28 cellular contexts compared by ENCODE assay signal in genomic region chr2:186493564-186494085, GRCh38. TPM values are rescaled to one million over a fixed set of nuclear protein-coding genes. Genes with fewer than 3 reads are reported as not detected.
DNase-seq lines count a peak whose midpoint lies in the region; ATAC-seq, FAIRE-seq and TF ChIP-seq lines count a peak whose summit lies in the region.
"Had no signal": no experiment of that assay in that cellular context is flagged by ENCODE, and none has a peak within 500 bp of the region (broad histone marks: within the 10 kb centered on the region; RNA-seq: fewer than 3 reads in every experiment).

No MANE protein-coding gene starts in this region.

- 94% methylated on average over 2 of the region's 2 CpGs for WGBS in HepG2 (ENCODE audit: low lambda C conversion rate)
- 95% methylated on average over 2 of the region's 2 CpGs for WGBS in right lobe of liver (ENCODE audit: insufficient coverage, low coverage, low lambda C conversion rate, missing lambda C conversion rate)
- 73 to 84% methylated on average over 2 of the region's 2 CpGs for WGBS in body of pancreas, 2 donors

- TF ChIP-seq CTCF in HepG2 (CRISPR knock-in tag; IDR thresholded peaks at IDR 0.05): no peak
- no peak for TF ChIP-seq CTCF in right lobe of liver (IDR thresholded peaks at IDR 0.05)
- TF ChIP-seq CTCF in body of pancreas (IDR thresholded peaks at IDR 0.05): no peak
- no peak for TF ChIP-seq CTCF in Caco-2 (IDR thresholded peaks at IDR 0.05; ENCODE audit: insufficient read depth in 1 of 2, low read depth in 1 of 2, low read length in 1 of 2, severe bottlenecking in 1 of 2, unreplicated experiment in 1 of 2)

- peaks cover 47% of the 10 kb centered on the region for H3K4me1 Mint-ChIP-seq in activated T-helper 17 cell treated with anti-CD3 and anti-CD28 coated beads, Interleukin-2, amount 50 U/mL, for 72 hours
- peaks cover 57 to 90% of the 10 kb centered on the region in 2 donors for H3K4me1 Mint-ChIP-seq in immature natural killer cell
- H3K4me1 Mint-ChIP-seq in stimulated activated naive CD8-positive, alpha-beta T cell treated with anti-CD3 and anti-CD28 coated beads, Interleukin-15, amount 100 ng/mL, for 72 hours: peaks cover 65% of the 10 kb centered on the region
- H3K4me1 Mint-ChIP-seq in Caco-2 (ENCODE audit: low read depth, unreplicated experiment): peaks cover 29% of the 10 kb centered on the region

- peaks cover 92% of the 10 kb centered on the region for H3K36me3 Mint-ChIP-seq in activated T-helper 17 cell treated with anti-CD3 and anti-CD28 coated beads, Interleukin-2, amount 50 U/mL, for 72 hours (ENCODE audit: low read depth)
- H3K36me3 Mint-ChIP-seq in immature natural killer cell (peaks cover 0 to 3% (median 3%) of the 10 kb centered on the region in 3 donors), Caco-2 (ENCODE audit: insufficient read depth, unreplicated experiment) (peaks cover 47% of the 10 kb centered on the region)

- H3K9me3 ChIP-seq in HepG2 (ENCODE audit: low read length) (no peaks in the 10 kb centered on the region), right lobe of liver (no peaks in the 10 kb centered on the region), body of pancreas (no peaks in the 10 kb centered on the region), Caco-2 (no peaks in the 10 kb centered on the region)
- H3K9me3 ChIP-seq: BLaER1, esophagus muscularis mucosa, gastroesophageal sphincter, pancreas had no signal

- H3K4me3 ChIP-seq in HepG2 (replicated peaks in 1 of 3; ENCODE audit: insufficient read depth in 1 of 3, low read depth in 2 of 3, low read length in 3 of 3) (no peak overlapping the region), right lobe of liver (no peak overlapping the region), body of pancreas (no peak overlapping the region), Caco-2 (ENCODE audit: low read depth, low read length) (no peak overlapping the region)
- H3K4me3 ChIP-seq: BLaER1, esophagus muscularis mucosa, gastroesophageal sphincter, lung, pancreas, SK-N-MC had no signal

- DNase-seq in HepG2 (ENCODE audit: low spot score) (no peak), right lobe of liver (no peak), immature natural killer cell (no peak), body of pancreas (no peak), Caco-2 (no peak)
- DNase-seq in stimulated activated naive CD8-positive, alpha-beta T cell treated with anti-CD3 and anti-CD28 coated beads, Interleukin-15, amount 100 ng/mL, for 72 hours: no peak
- DNase-seq: activated B cell treated with CpG ODN at 0.5 μM for 24 hours; activated CD4-positive, alpha-beta memory T cell treated with anti-CD3 and anti-CD28 coated beads, Interleukin-2, amount 10 ng/mL, durations not matched to agents 7 days and 5 days; activated naive CD4-positive, alpha-beta T cell treated with anti-CD3 and anti-CD28 coated beads, Interleukin-2, amount 10 ng/mL, durations not matched to agents 7 days and 5 days; DMS 273 treated with DMSO at 0.1 percent for 48 hours; effector CD4-positive, alpha-beta T cell; HCEC 1CT; Karpas-422; NCI-H1694 treated with DMSO at 0.1 percent for 48 hours; NCI-H748 treated with DMSO at 0.1 percent for 48 hours; pancreas; stimulated activated CD8-positive, alpha-beta memory T cell treated with anti-CD3 and anti-CD28 coated beads, Interleukin-4, amount 100 ng/mL, for 48 hours had no signal

- no TSS peak for BruUV-seq in HepG2 (replicated peaks; lab: Mats Ljungman, UMichigan)
- BruUV-seq in Caco-2 (replicated peaks; lab: Mats Ljungman, UMichigan): no TSS peak

- H3K4me3 Mint-ChIP-seq in activated T-helper 17 cell treated with anti-CD3 and anti-CD28 coated beads, Interleukin-2, amount 50 U/mL, for 72 hours: no peak overlapping the region
- H3K4me3 Mint-ChIP-seq in immature natural killer cell: no peak overlapping the region
- no peak overlapping the region for H3K4me3 Mint-ChIP-seq in stimulated activated naive CD8-positive, alpha-beta T cell treated with anti-CD3 and anti-CD28 coated beads, Interleukin-15, amount 100 ng/mL, for 72 hours
- no peak overlapping the region for H3K4me3 Mint-ChIP-seq in Caco-2 (ENCODE audit: unreplicated experiment)
- H3K4me3 Mint-ChIP-seq: activated B cell treated with CpG ODN at 0.5 μM for 24 hours; activated CD4-positive, alpha-beta memory T cell treated with anti-CD3 and anti-CD28 coated beads, Interleukin-2, amount 10 ng/mL, durations not matched to agents 7 days and 5 days; activated naive CD4-positive, alpha-beta T cell treated with anti-CD3 and anti-CD28 coated beads, Interleukin-2, amount 10 ng/mL, durations not matched to agents 7 days and 5 days had no signal

- H3K36me3 ChIP-seq in HepG2 (replicated peaks in 1 of 2; ENCODE audit: control insufficient read depth in 1 of 2, insufficient read depth in 2 of 2, low read length in 2 of 2): peaks cover 9 to 45% of the 10 kb centered on the region in 2 experiments
- H3K36me3 ChIP-seq in right lobe of liver: peaks cover 0 to 33% (median 8%) of the 10 kb centered on the region in 4 donors
- H3K36me3 ChIP-seq in body of pancreas (replicated peaks in 1 of 2; ENCODE audit: insufficient read depth in 1 of 2, low read depth in 2 of 2): peaks cover 0 to 10% of the 10 kb centered on the region in 2 donors
- H3K36me3 ChIP-seq in Caco-2 (ENCODE audit: control insufficient read depth, insufficient read depth, low read length): peaks cover 4% of the 10 kb centered on the region; the same call in 1 of the 2 replicates

- H3K79me2 ChIP-seq in HepG2 (ENCODE audit: insufficient read depth, low read length): peaks cover 96% of the 10 kb centered on the region

- intact Hi-C loops in HepG2 (cut with micrococcal nuclease; ENCODE audit: unreplicated experiment) (no loop called here), right lobe of liver (cut with DNase I) (no loop called here), body of pancreas (cut with DNase I) (no loop called here), Caco-2 (cut with micrococcal nuclease; ENCODE audit: unreplicated experiment) (no loop called here)

- POLR2A ChIA-PET in HepG2 (lab: Yijun Ruan, JAX): no interaction called here
- POLR2A ChIA-PET in Caco-2 (lab: Charles Lee): no interaction called here

- H3K27ac Mint-ChIP-seq in activated T-helper 17 cell treated with anti-CD3 and anti-CD28 coated beads, Interleukin-2, amount 50 U/mL, for 72 hours: peak overlapping the region; percentile 49
- H3K27ac Mint-ChIP-seq in immature natural killer cell (peak overlapping the region in 4 of 6 donors; percentile 12 to 70 (median 34)), Caco-2 (ENCODE audit: unreplicated experiment) (no peak overlapping the region)
- H3K27ac Mint-ChIP-seq in stimulated activated naive CD8-positive, alpha-beta T cell treated with anti-CD3 and anti-CD28 coated beads, Interleukin-15, amount 100 ng/mL, for 72 hours: peak overlapping the region; percentile 9 to 68
- H3K27ac Mint-ChIP-seq: activated B cell treated with CpG ODN at 0.5 μM for 24 hours; activated CD4-positive, alpha-beta memory T cell treated with anti-CD3 and anti-CD28 coated beads, Interleukin-2, amount 10 ng/mL, durations not matched to agents 7 days and 5 days; activated naive CD4-positive, alpha-beta T cell treated with anti-CD3 and anti-CD28 coated beads, Interleukin-2, amount 10 ng/mL, durations not matched to agents 7 days and 5 days had no signal

- TF ChIP-seq EP300 in HepG2 (IDR thresholded peaks at IDR 0.05; ENCODE audit: low read depth in 2 of 2, low read length in 2 of 2): no peak
- no peak for TF ChIP-seq EP300 in HepG2 (CRISPR knock-in tag; IDR thresholded peaks at IDR 0.05; ENCODE audit: borderline replicate concordance)

- no peak overlapping the region for H3K4me2 ChIP-seq in HepG2 (ENCODE audit: low read depth, low read length)
- H3K4me2 ChIP-seq: BLaER1 had no signal

- no peak for TF ChIP-seq POLR2A in HepG2 (IDR thresholded peaks at IDR 0.05; ENCODE audit: insufficient read depth in 1 of 2, low read depth in 2 of 2, low read length in 2 of 2)
- TF ChIP-seq POLR2A in right lobe of liver (IDR thresholded peaks at IDR 0.05): no peak
- TF ChIP-seq POLR2A in body of pancreas (IDR thresholded peaks at IDR 0.05): no peak

- H3K9me3 Mint-ChIP-seq in activated T-helper 17 cell treated with anti-CD3 and anti-CD28 coated beads, Interleukin-2, amount 50 U/mL, for 72 hours: no peaks in the 10 kb centered on the region
- H3K9me3 Mint-ChIP-seq in immature natural killer cell (no peaks in the 10 kb centered on the region), Caco-2 (ENCODE audit: unreplicated experiment) (no peaks in the 10 kb centered on the region)
- H3K9me3 Mint-ChIP-seq in stimulated activated naive CD8-positive, alpha-beta T cell treated with anti-CD3 and anti-CD28 coated beads, Interleukin-15, amount 100 ng/mL, for 72 hours: no peaks in the 10 kb centered on the region
- H3K9me3 Mint-ChIP-seq: activated B cell treated with CpG ODN at 0.5 μM for 24 hours; activated CD4-positive, alpha-beta memory T cell treated with anti-CD3 and anti-CD28 coated beads, Interleukin-2, amount 10 ng/mL, durations not matched to agents 7 days and 5 days; activated naive CD4-positive, alpha-beta T cell treated with anti-CD3 and anti-CD28 coated beads, Interleukin-2, amount 10 ng/mL, durations not matched to agents 7 days and 5 days had no signal

- peaks cover 48% of the 10 kb centered on the region for H4K20me1 ChIP-seq in HepG2 (ENCODE audit: insufficient read depth, low read length)

- H3K27me3 Mint-ChIP-seq in activated T-helper 17 cell treated with anti-CD3 and anti-CD28 coated beads, Interleukin-2, amount 50 U/mL, for 72 hours: no peaks in the 10 kb centered on the region
- peaks cover 0 to 4% (median 0%) of the 10 kb centered on the region in 3 donors for H3K27me3 Mint-ChIP-seq in immature natural killer cell (ENCODE audit: low read depth in 3 of 3)
- no peaks in the 10 kb centered on the region for H3K27me3 Mint-ChIP-seq in stimulated activated naive CD8-positive, alpha-beta T cell treated with anti-CD3 and anti-CD28 coated beads, Interleukin-15, amount 100 ng/mL, for 72 hours
- no peaks in the 10 kb centered on the region for H3K27me3 Mint-ChIP-seq in Caco-2 (ENCODE audit: insufficient read depth, unreplicated experiment)
- H3K27me3 Mint-ChIP-seq: activated B cell treated with CpG ODN at 0.5 μM for 24 hours; activated CD4-positive, alpha-beta memory T cell treated with anti-CD3 and anti-CD28 coated beads, Interleukin-2, amount 10 ng/mL, durations not matched to agents 7 days and 5 days; activated naive CD4-positive, alpha-beta T cell treated with anti-CD3 and anti-CD28 coated beads, Interleukin-2, amount 10 ng/mL, durations not matched to agents 7 days and 5 days had no signal

- no peak for FAIRE-seq in HepG2 (lab: Jason Lieb, UNC)
- FAIRE-seq: GM18507, pancreas, urothelium cell line had no signal

- peaks cover 39% of the 10 kb centered on the region for H3K4me1 ChIP-seq in HepG2 (ENCODE audit: insufficient read depth, low read length)
- H3K4me1 ChIP-seq in right lobe of liver: peaks cover 0 to 6% (median 0%) of the 10 kb centered on the region in 4 donors
- H3K4me1 ChIP-seq in body of pancreas: peaks cover 50% of the 10 kb centered on the region
- no peaks in the 10 kb centered on the region for H3K4me1 ChIP-seq in Caco-2

- TF ChIP-seq RAD21 in HepG2 (CRISPR knock-in tag; IDR thresholded peaks at IDR 0.05): no peak

- CTCF ChIA-PET in HepG2 (lab: Yijun Ruan, JAX; ENCODE audit: low intra/inter-chr PET ratio, low total read pairs) (no interaction called here), Caco-2 (lab: Charles Lee) (no interaction called here)

- ATAC-seq in HepG2 (peak; percentile 34), right lobe of liver (no peak), body of pancreas (no peak), GM18907 (IDR thresholded peaks at IDR 0.05; ENCODE audit: unreplicated experiment) (no peak)
- ATAC-seq in activated T-helper 17 cell treated with anti-CD3 and anti-CD28 coated beads, Interleukin-2, amount 50 U/mL, for 72 hours (replicated peaks): no peak
- no peak for ATAC-seq in stimulated activated naive CD8-positive, alpha-beta T cell treated with anti-CD3 and anti-CD28 coated beads, Interleukin-15, amount 100 ng/mL, for 72 hours
- ATAC-seq: gastroesophageal sphincter, pancreas, sciatic nerve had no signal

- in situ Hi-C loops in HepG2 (cut with HindIII; ENCODE audit: extremely low pct_ligation_motif_present, low pct_unique_long_range_greater_than_20kb): no loop called here

- H2AFZ ChIP-seq in HepG2 (ENCODE audit: low read length): no peak overlapping the region

- no peaks in the 10 kb centered on the region for H3K27me3 ChIP-seq in HepG2 (ENCODE audit: control insufficient read depth in 1 of 2, insufficient read depth in 2 of 2, low read length in 2 of 2)
- H3K27me3 ChIP-seq in right lobe of liver: no peaks in the 10 kb centered on the region
- no peaks in the 10 kb centered on the region for H3K27me3 ChIP-seq in body of pancreas
- H3K27me3 ChIP-seq in Caco-2 (replicated peaks; ENCODE audit: control insufficient read depth, insufficient read depth, low read length): no peaks in the 10 kb centered on the region
- H3K27me3 ChIP-seq: BLaER1, esophagus muscularis mucosa, gastroesophageal sphincter, pancreas had no signal

- no peak overlapping the region for H3K9ac ChIP-seq in HepG2 (ENCODE audit: insufficient read depth, low read depth, low read length)
- H3K9ac ChIP-seq: BLaER1 had no signal

- H3K27ac ChIP-seq in HepG2 (ENCODE audit: extremely low read length, insufficient read depth, low read length): no peak overlapping the region
- H3K27ac ChIP-seq in right lobe of liver: no peak overlapping the region
- H3K27ac ChIP-seq in body of pancreas: no peak overlapping the region
- H3K27ac ChIP-seq: BLaER1, esophagus muscularis mucosa, gastroesophageal sphincter, pancreas, RWPE1, SK-N-MC had no signal

RNA-seq across cellular contexts. Expression of gene ZC3H15, which starts 7.6 kb away (rescaled TPM):
- 168 and 286 TPM in 2 replicates for total RNA-seq in HepG2 (2016; rRNA removed; fragmentation: Illumina TruSeq; extraction: Trizol)
- 39.3 and 41.4 TPM in 2 replicates for total RNA-seq in HepG2 (2016; cell fraction: cytosol; rRNA removed; fragmentation: Illumina TruSeq; extraction: Trizol; ENCODE audit: low read depth)
- 174 and 286 TPM in 2 replicates for total RNA-seq in HepG2 (2016; cell fraction: insoluble cytoplasmic fraction; rRNA removed; fragmentation: Illumina TruSeq; extraction: Trizol)
- total RNA-seq in HepG2 (2016; cell fraction: membrane; rRNA removed; fragmentation: Illumina TruSeq; extraction: Trizol): 84.8 and 91.5 TPM in 2 replicates
- 113 and 129 TPM in 2 replicates for total RNA-seq in HepG2 (2016; cell fraction: nucleus; rRNA removed; fragmentation: Illumina TruSeq; extraction: Trizol)
- 52.4 and 84.6 TPM in 2 replicates for polyA plus RNA-seq in HepG2 (2011; rRNA removed)
- 36.7 and 43.7 TPM in 2 replicates for polyA plus RNA-seq in HepG2 (2011; cell fraction: cytosol; rRNA removed)
- polyA plus RNA-seq in HepG2 (2011; cell fraction: nucleus; rRNA removed): 37.4 and 45.3 TPM in 2 replicates
- polyA plus RNA-seq in HepG2 (2012): 101 and 115 TPM in 2 replicates
- 19.6 and 19.9 TPM in 2 replicates for polyA plus RNA-seq in HepG2 (2016; cell fraction: cytosol; fragmentation: Illumina TruSeq; extraction: Trizol; ENCODE audit: low read depth)
- polyA plus RNA-seq in HepG2 (2016; cell fraction: insoluble cytoplasmic fraction; fragmentation: Illumina TruSeq; extraction: Trizol; ENCODE audit: low read depth): 271 and 305 TPM in 2 replicates
- 50.1 and 56.6 TPM in 2 replicates for polyA plus RNA-seq in HepG2 (2016; cell fraction: membrane; fragmentation: Illumina TruSeq; extraction: Trizol; ENCODE audit: low read depth)
- polyA plus RNA-seq in HepG2 (2016; cell fraction: nucleus; fragmentation: Illumina TruSeq; extraction: Trizol; ENCODE audit: insufficient read depth, low read depth): 191 and 195 TPM in 2 replicates
- polyA minus RNA-seq in HepG2 (2011; rRNA and poly(A)+ RNA removed; ENCODE audit: low replicate concordance): 7.5 and 12.5 TPM in 2 replicates
- polyA minus RNA-seq in HepG2 (2011; cell fraction: cytosol; rRNA and poly(A)+ RNA removed): 40.4 and 47.8 TPM in 2 replicates
- polyA minus RNA-seq in HepG2 (2011; cell fraction: nucleus; rRNA and poly(A)+ RNA removed): 119 and 132 TPM in 2 replicates
- total RNA-seq in right lobe of liver: 10 to 100 TPM; 20.7 to 41.2 (median 30.5) TPM
- total RNA-seq in activated T-helper 17 cell treated with anti-CD3 and anti-CD28 coated beads, Interleukin-2, amount 50 U/mL, for 72 hours: 10 to 100 TPM; 54.4 to 82.0 TPM
- polyA plus RNA-seq in immature natural killer cell: 10 to 100 TPM; 57.5 to 59.8 (median 57.8) TPM
- 10 to 100 TPM; 26.4 to 55.8 TPM for total RNA-seq in body of pancreas
- 97.2 and 98.1 TPM in 2 replicates for total RNA-seq in Caco-2 (2022)
